10 cellular contexts compared by ENCODE assay signal in the genomic region with DNA sequence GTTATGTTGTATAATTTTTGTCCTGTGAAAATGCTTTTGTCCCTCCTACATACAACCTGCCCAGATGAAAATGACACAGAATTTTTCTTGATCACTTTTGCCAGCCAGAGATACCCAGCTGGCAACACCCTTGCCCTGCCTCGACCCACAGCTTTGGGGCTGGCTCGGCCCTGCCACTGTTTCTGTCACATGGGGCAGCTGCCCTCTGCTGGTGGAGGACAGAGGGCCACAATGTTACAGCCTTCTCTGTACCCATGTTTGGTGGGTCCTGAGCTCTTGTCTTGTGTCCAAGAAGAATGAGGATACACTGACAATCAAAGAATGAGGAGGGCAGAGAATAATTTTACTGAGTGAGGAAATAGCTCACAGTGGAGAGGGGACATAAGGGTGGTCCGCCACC. TPM values are rescaled to one million over a fixed set of nuclear protein-coding genes. Genes with fewer than 3 reads are reported as not detected.
DNase-seq lines count a peak whose midpoint lies in the region; ATAC-seq and TF ChIP-seq lines count a peak whose summit lies in the region.
"Had no signal": no experiment of that assay in that cellular context is flagged by ENCODE, and none has a peak within 500 bp of the region (broad histone marks: within the 10 kb centered on the region; RNA-seq: fewer than 3 reads in every experiment).

No MANE protein-coding gene starts in this region.

- H3K4me3 ChIP-seq in DOHH2 (ENCODE audit: low read length), result no peak overlapping the region
- H3K4me3 ChIP-seq in right lobe of liver, result no peak overlapping the region
- H3K4me3 ChIP-seq: stomach had no signal

- H3K4me2 ChIP-seq in DOHH2 (ENCODE audit: low read length), result no peak overlapping the region

- TF ChIP-seq POLR2A in right lobe of liver (IDR thresholded peaks at IDR 0.05), result no peak

- intact Hi-C loops in right lobe of liver (cut with DNase I), result no loop called here

- TF ChIP-seq CTCF in DOHH2 (IDR thresholded peaks at IDR 0.05; ENCODE audit: low read depth, low read length, poor library complexity, severe bottlenecking), result peak; percentile 34
- peak; percentile 23 to 55 (median 42) for TF ChIP-seq CTCF in right lobe of liver (IDR thresholded peaks at IDR 0.05)

- no peaks in the 10 kb centered on the region for H3K36me3 ChIP-seq in DOHH2 (ENCODE audit: control insufficient read depth, low read length)
- H3K36me3 ChIP-seq in right lobe of liver, result no peaks in the 10 kb centered on the region
- H3K36me3 ChIP-seq: stomach had no signal

- peak; percentile 8 for DNase-seq in activated naive CD4-positive, alpha-beta T cell treated with anti-CD3 and anti-CD28 coated beads, Interleukin-2, amount 50 U/mL, for 16 hours
- DNase-seq in right lobe of liver, result peak in 1 of 3 donors; percentile 30
- no peak for DNase-seq in NCI-H345 (lab: John Stamatoyannopoulos, UW)
- DNase-seq in NCI-H446 treated with DMSO at 0.1 percent for 48 hours (lab: John Stamatoyannopoulos, UW), result no peak
- DNase-seq: NCI-H2171, stomach had no signal

- H4K20me1 ChIP-seq in DOHH2 (ENCODE audit: control insufficient read depth, insufficient read depth, low read depth, low read length), result no peaks in the 10 kb centered on the region

- H3K4me1 ChIP-seq in DOHH2 (ENCODE audit: control insufficient read depth, low read length), result no peaks in the 10 kb centered on the region
- no peaks in the 10 kb centered on the region for H3K4me1 ChIP-seq in right lobe of liver
- H3K4me1 ChIP-seq: stomach had no signal

- H3K27ac ChIP-seq in DOHH2 (ENCODE audit: low read depth, low read length), result no peak overlapping the region
- H3K27ac ChIP-seq in right lobe of liver, result no peak overlapping the region
- H3K27ac ChIP-seq: stomach had no signal

- H3K27me3 ChIP-seq in DOHH2 (ENCODE audit: control insufficient read depth, low read length) (no peaks in the 10 kb centered on the region), right lobe of liver (peaks cover 0 to 7% of the 10 kb centered on the region in 2 donors)
- H3K27me3 ChIP-seq: stomach had no signal

- H3K9me2 ChIP-seq in DOHH2 (replicated peaks; ENCODE audit: control insufficient read depth, low read length), result no peaks in the 10 kb centered on the region

- no peaks in the 10 kb centered on the region for H3K79me2 ChIP-seq in DOHH2 (ENCODE audit: control insufficient read depth, low read length)

- WGBS in right lobe of liver (ENCODE audit: insufficient coverage, low coverage, low lambda C conversion rate, missing lambda C conversion rate), result 52% methylated on average over 3 of the region's 3 CpGs

- ATAC-seq in HG02885 (IDR thresholded peaks at IDR 0.05; ENCODE audit: poor library complexity, unreplicated experiment) (peak; percentile 64), right lobe of liver (peak in 3 of 4 donors; percentile 49 to 63 (median 61)), GM21423 (IDR thresholded peaks at IDR 0.05; ENCODE audit: unreplicated experiment) (no peak), HG03520 (IDR thresholded peaks at IDR 0.05; ENCODE audit: unreplicated experiment) (no peak)

- no peaks in the 10 kb centered on the region for H3F3A ChIP-seq in DOHH2 (ENCODE audit: control insufficient read depth, insufficient read depth)

- H3K9me3 ChIP-seq in DOHH2 (ENCODE audit: control insufficient read depth, insufficient read depth, low read length), result no peaks in the 10 kb centered on the region
- H3K9me3 ChIP-seq in right lobe of liver, result no peaks in the 10 kb centered on the region
- H3K9me3 ChIP-seq: stomach had no signal

RNA-seq across cellular contexts. Expression of a gene that starts 31.1 kb away (rescaled TPM):
- total RNA-seq in right lobe of liver, result not detected
- total RNA-seq: stomach had no signal

Comparison
In these comparisons a context has a peak if more than half of its experiments do, and no peak if none do; other contexts are left out.
1. ATAC-seq: peak in HG02885 (single experiment) and right lobe of liver (3 of 4); none in GM21423 (single experiment) and HG03520 (single experiment).